Comparison of ENCODE assay signal across 20 cellular contexts in genomic region chr16:1081734-1082265, GRCh38. TPM values are rescaled to one million over a fixed set of nuclear protein-coding genes. Genes with fewer than 3 reads are reported as not detected.
"Had no signal": no experiment of that assay in that cellular context is flagged by ENCODE, and none has a peak within 500 bp of the region (broad histone marks: within the 10 kb centered on the region; RNA-seq: fewer than 3 reads in every experiment).

No MANE protein-coding gene starts in this region.

- H3K4me1 Mint-ChIP-seq: activated T-helper 17 cell treated with anti-CD3 and anti-CD28 coated beads, Interleukin-2, amount 50 U/mL, for 72 hours; naive thymus-derived CD4-positive, alpha-beta T cell had no signal

- H3K36me3 ChIP-seq: brain microvascular endothelial cell, esophagus muscularis mucosa, gastrocnemius medialis, left ventricle myocardium inferior had no signal

- H3K27ac Mint-ChIP-seq: activated naive CD4-positive, alpha-beta T cell treated with anti-CD3 and anti-CD28 coated beads, Interleukin-2, amount 50 U/mL, for 72 hours; activated T-helper 17 cell treated with anti-CD3 and anti-CD28 coated beads, Interleukin-2, amount 50 U/mL, for 72 hours had no signal

- H3K4me3 ChIP-seq: esophagus muscularis mucosa, gastrocnemius medialis, left ventricle myocardium inferior had no signal

- H3K4me3 Mint-ChIP-seq: activated T-helper 17 cell treated with anti-CD3 and anti-CD28 coated beads, Interleukin-2, amount 50 U/mL, for 72 hours; naive thymus-derived CD4-positive, alpha-beta T cell; neural crest cell had no signal

- ATAC-seq: activated naive CD4-positive, alpha-beta T cell treated with anti-CD3 and anti-CD28 coated beads, Interleukin-2, amount 50 U/mL, for 72 hours; activated T-helper 17 cell treated with anti-CD3 and anti-CD28 coated beads, Interleukin-2, amount 50 U/mL, for 72 hours; gastrocnemius medialis; naive thymus-derived CD4-positive, alpha-beta T cell had no signal

- H3K27ac ChIP-seq: brain microvascular endothelial cell, esophagus muscularis mucosa, gastrocnemius medialis, left ventricle myocardium inferior had no signal

- H3K9me3 Mint-ChIP-seq: neural crest cell had no signal

- DNase-seq: activated T-cell treated with anti-CD3 and anti-CD28 coated beads, Interleukin-2, amount 50 U/mL, for 1 hour; aorta; brain microvascular endothelial cell; central memory CD4-positive, alpha-beta T cell; gastrocnemius medialis; head of caudate nucleus; hypothalamus; left ventricle myocardium inferior; naive thymus-derived CD4-positive, alpha-beta T cell; stimulated activated CD4-positive, alpha-beta T cell treated with anti-CD3 and anti-CD28 coated beads, Interleukin-4, amount 100 ng/mL, for 24 hours; stimulated activated naive CD4-positive, alpha-beta T cell treated with Interleukin-2 at 50 U/mL for 16 hours had no signal

- H3K4me1 ChIP-seq: gastrocnemius medialis, left ventricle myocardium inferior had no signal

RNA-seq across cellular contexts. Expression of gene SSTR5, which starts 9.3 kb away (rescaled TPM):
- total RNA-seq: activated naive CD4-positive, alpha-beta T cell treated with anti-CD3 and anti-CD28 coated beads, Interleukin-2, amount 50 U/mL, for 72 hours; activated T-helper 17 cell treated with anti-CD3 and anti-CD28 coated beads, Interleukin-2, amount 50 U/mL, for 72 hours; esophagus muscularis mucosa; naive thymus-derived CD4-positive, alpha-beta T cell; neural crest cell; osteoblast; posterior vena cava; T-helper 2 cell treated with Interferon-gamma antibody and Interleukin-4, amounts not matched to agents 100 ng/mL and 5 ng/mL, for 36 hours had no signal

RNA-seq across cellular contexts. Expression of gene C1QTNF8, which starts 14.2 kb away (rescaled TPM):
- total RNA-seq: activated naive CD4-positive, alpha-beta T cell treated with anti-CD3 and anti-CD28 coated beads, Interleukin-2, amount 50 U/mL, for 72 hours; activated T-helper 17 cell treated with anti-CD3 and anti-CD28 coated beads, Interleukin-2, amount 50 U/mL, for 72 hours; esophagus muscularis mucosa; gastrocnemius medialis; left ventricle myocardium inferior; lung microvascular endothelial cell; naive thymus-derived CD4-positive, alpha-beta T cell; osteoblast; posterior vena cava; T-helper 2 cell treated with Interferon-gamma antibody and Interleukin-4, amounts not matched to agents 100 ng/mL and 5 ng/mL, for 36 hours; ureter had no signal
